ENCODE assay signal across 15 cellular contexts in the genomic region with DNA sequence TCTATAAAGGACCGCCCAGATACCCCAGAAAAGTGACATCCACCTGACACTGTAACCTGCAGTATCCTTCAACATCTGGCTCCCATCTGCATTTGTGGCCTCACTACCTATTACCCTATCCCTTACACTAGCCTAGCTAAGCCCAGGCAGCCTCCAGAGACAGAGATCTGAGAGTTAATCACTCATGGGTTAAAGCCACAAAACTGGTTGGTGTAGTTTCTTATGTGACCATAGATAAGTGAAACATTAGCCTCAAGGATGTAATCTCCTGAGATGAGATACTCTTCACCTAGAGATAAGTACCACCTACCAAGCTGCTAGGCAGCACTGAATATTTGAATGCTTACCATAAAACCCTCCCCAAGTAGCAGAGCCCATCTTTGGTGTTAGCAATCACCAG. TPM values are rescaled to one million over a fixed set of nuclear protein-coding genes. Genes with fewer than 3 reads are reported as not detected.
DNase-seq lines count a peak whose midpoint lies in the region; ATAC-seq and FAIRE-seq lines count a peak whose summit lies in the region.
"Had no signal": no experiment of that assay in that cellular context is flagged by ENCODE, and none has a peak within 500 bp of the region (broad histone marks: within the 10 kb centered on the region; RNA-seq: fewer than 3 reads in every experiment).

No MANE protein-coding gene starts in this region.

- CTCF ChIA-PET in activated CD4-positive, alpha-beta T cell treated with anti-CD3 and anti-CD28 coated beads for 36 hours (lab: Charles Lee): no interaction called here

- H3K27me3 ChIP-seq in small intestine (ENCODE audit: control insufficient read depth in 2 of 2, insufficient read depth in 2 of 2, low read length in 2 of 2): no peaks in the 10 kb centered on the region
- H3K27me3 ChIP-seq: heart right ventricle had no signal

- H3K9me3 ChIP-seq in small intestine (ENCODE audit: control insufficient read depth, low read depth): no peaks in the 10 kb centered on the region
- H3K9me3 ChIP-seq: heart right ventricle had no signal

- H3K4me3 ChIP-seq in small intestine (ENCODE audit: low read depth in 1 of 2, low read length in 2 of 2): no peak overlapping the region
- H3K4me3 ChIP-seq: GM23248, heart right ventricle had no signal

- intact Hi-C loops in activated CD4-positive, alpha-beta T cell treated with anti-CD3 and anti-CD28 coated beads for 36 hours (cut with DNase I, micrococcal nuclease): no loop called here

- H3K27ac Mint-ChIP-seq in activated CD4-positive, alpha-beta T cell treated with anti-CD3 and anti-CD28 coated beads for 36 hours: no peak overlapping the region
- H3K27ac Mint-ChIP-seq: activated naive CD4-positive, alpha-beta T cell treated with anti-CD3 and anti-CD28 coated beads, Interleukin-2, amount 50 U/mL, for 24 hours had no signal

- H3K27ac ChIP-seq in small intestine (ENCODE audit: low read depth in 1 of 2, low read length in 1 of 2): no peak overlapping the region
- H3K27ac ChIP-seq: GM23248, heart right ventricle, VCaP had no signal

- H3K36me3 ChIP-seq in small intestine (ENCODE audit: control insufficient read depth in 2 of 2, insufficient read depth in 2 of 2, low read length in 2 of 2): no peaks in the 10 kb centered on the region
- H3K36me3 ChIP-seq: heart right ventricle had no signal

- POLR2A ChIA-PET in activated CD4-positive, alpha-beta T cell treated with anti-CD3 and anti-CD28 coated beads for 36 hours (lab: Charles Lee): no interaction called here

- no peaks in the 10 kb centered on the region for H3K36me3 Mint-ChIP-seq in activated CD4-positive, alpha-beta T cell treated with anti-CD3 and anti-CD28 coated beads for 36 hours (ENCODE audit: low read depth)
- H3K36me3 Mint-ChIP-seq: activated naive CD4-positive, alpha-beta T cell treated with anti-CD3 and anti-CD28 coated beads, Interleukin-2, amount 50 U/mL, for 24 hours had no signal

- peak; percentile 2 for DNase-seq in GM19239 (ENCODE audit: insufficient read length, low spot score)
- peak; percentile 7 for DNase-seq in small intestine
- no peak for DNase-seq in NCI-H146 treated with DMSO at 0.1 percent for 48 hours (lab: John Stamatoyannopoulos, UW; ENCODE audit: unreplicated experiment)
- no peak for DNase-seq in activated effector memory CD4-positive, alpha-beta T cell treated with Interleukin-2 at 50 U/mL for 16 hours
- DNase-seq in activated CD4-positive, alpha-beta T cell treated with anti-CD3 and anti-CD28 coated beads for 36 hours: no peak
- DNase-seq: DMS153; GM23248; heart right ventricle; midbrain; stimulated activated CD8-positive, alpha-beta memory T cell treated with anti-CD3 and anti-CD28 coated beads, Interleukin-4, amount 100 ng/mL, for 48 hours had no signal

- H3K4me1 ChIP-seq in small intestine (ENCODE audit: control insufficient read depth in 2 of 2, insufficient read depth in 1 of 2, low read depth in 1 of 2, low read length in 1 of 2): no peaks in the 10 kb centered on the region

- ATAC-seq in HG02678 (IDR thresholded peaks at IDR 0.05; ENCODE audit: unreplicated experiment) (peak; percentile 90), HG03460 (IDR thresholded peaks at IDR 0.05; ENCODE audit: unreplicated experiment) (peak; percentile 96)
- ATAC-seq in activated CD4-positive, alpha-beta T cell treated with anti-CD3 and anti-CD28 coated beads for 36 hours: no peak
- ATAC-seq: heart right ventricle had no signal

- WGBS in small intestine, 3 donors: 94 to 100% (median 96%) methylated on average over 1 of the region's 1 CpG

- H3K27me3 Mint-ChIP-seq in activated CD4-positive, alpha-beta T cell treated with anti-CD3 and anti-CD28 coated beads for 36 hours: peaks cover 6% of the 10 kb centered on the region

- peak; percentile 21 for FAIRE-seq in GM19239 (lab: Jason Lieb, UNC)
- no peak for FAIRE-seq in small intestine (lab: Jason Lieb, UNC)

- H3K4me3 Mint-ChIP-seq in activated CD4-positive, alpha-beta T cell treated with anti-CD3 and anti-CD28 coated beads for 36 hours: no peak overlapping the region
- H3K4me3 Mint-ChIP-seq: activated naive CD4-positive, alpha-beta T cell treated with anti-CD3 and anti-CD28 coated beads, Interleukin-2, amount 50 U/mL, for 24 hours had no signal

- no peaks in the 10 kb centered on the region for H3K4me1 Mint-ChIP-seq in activated CD4-positive, alpha-beta T cell treated with anti-CD3 and anti-CD28 coated beads for 36 hours
- H3K4me1 Mint-ChIP-seq: activated naive CD4-positive, alpha-beta T cell treated with anti-CD3 and anti-CD28 coated beads, Interleukin-2, amount 50 U/mL, for 24 hours had no signal

- no peaks in the 10 kb centered on the region for H3K9me3 Mint-ChIP-seq in activated CD4-positive, alpha-beta T cell treated with anti-CD3 and anti-CD28 coated beads for 36 hours (ENCODE audit: low read depth)

RNA-seq across cellular contexts. Expression of a gene that starts 35.4 kb away (rescaled TPM):
- polyA plus RNA-seq in small intestine: 1 to 10 TPM in 2 of 3 donors, under 1 TPM in 1; 0.45 to 2.7 (median 1.9) TPM
- not detected for total RNA-seq in activated CD4-positive, alpha-beta T cell treated with anti-CD3 and anti-CD28 coated beads for 36 hours
- total RNA-seq: GM23248, OCI-LY7 had no signal
- polyA plus RNA-seq: GM23248 had no signal

Comparison
In these comparisons a context has a peak if more than half of its experiments do, and no peak if none do; other contexts are left out.
1. DNase-seq: peak in GM19239 (single experiment) and small intestine (single experiment); none in NCI-H146 treated with DMSO at 0.1 percent for 48 hours (single experiment), activated effector memory CD4-positive, alpha-beta T cell treated with Interleukin-2 at 50 U/mL for 16 hours (single experiment) and activated CD4-positive, alpha-beta T cell treated with anti-CD3 and anti-CD28 coated beads for 36 hours (single experiment).